22 cellular contexts compared by ENCODE assay signal in genomic region chr7:74214816-74215630, GRCh38. TPM values are rescaled to one million over a fixed set of nuclear protein-coding genes. Genes with fewer than 3 reads are reported as not detected.
A peak's percentile ranks its signal among the peaks of the same experiment; 100 is the strongest.
DNase-seq lines count a peak whose midpoint lies in the region; ATAC-seq, FAIRE-seq and TF ChIP-seq lines count a peak whose summit lies in the region.
"Had no signal": no experiment of that assay in that cellular context is flagged by ENCODE, and none has a peak within 500 bp of the region (broad histone marks: within the 10 kb centered on the region; RNA-seq: fewer than 3 reads in every experiment).

No MANE protein-coding gene starts in this region.

- FAIRE-seq in GM12878 (lab: Jason Lieb, UNC) = no peak

- H3K9me3 Mint-ChIP-seq in T-helper 2 cell treated with Interferon-gamma antibody and Interleukin-4, amounts not matched to agents 5 μg/mL and 100 μg/mL, for 36 hours = no peaks in the 10 kb centered on the region
- H3K9me3 Mint-ChIP-seq: activated CD4-positive, alpha-beta T cell treated with anti-CD3 and anti-CD28 coated beads, Interleukin-2, amount 10 ng/mL, durations not matched to agents 24 days and 14 days; H9 had no signal

- no peak for TF ChIP-seq EP300 in GM12878 (IDR thresholded peaks at IDR 0.05; ENCODE audit: borderline replicate concordance in 1 of 2, control insufficient read depth in 1 of 2, low read depth in 2 of 2, low read length in 2 of 2)

- H3K79me2 ChIP-seq in GM12878 (ENCODE audit: control insufficient read depth, insufficient read depth, low read length) (peaks cover 76% of the 10 kb centered on the region), osteoblast (ENCODE audit: insufficient read depth, low read length) (no peaks in the 10 kb centered on the region)

- peak overlapping the region; percentile 71 for H3K9ac ChIP-seq in GM12878 (ENCODE audit: control insufficient read depth, insufficient read depth, low read length)

- H3K27ac ChIP-seq in GM12878 (ENCODE audit: control insufficient read depth, insufficient read depth) (peak overlapping the region; percentile 95), osteoblast (ENCODE audit: low read depth, low read length) (no peak overlapping the region)

- SMC1A ChIA-PET in GM12878 (lab: Charles Lee; ENCODE audit: uncharacterized antibody, unreplicated experiment) = interaction anchor here (0.8 to 1.8 kb wide), 2 partner anchors 9 to 56 kb away, joined by 3 to 4 read pairs; no protein-coding TSS in a partner anchor

- H3K27me3 ChIP-seq in GM12878 (replicated peaks in 1 of 2; ENCODE audit: control insufficient read depth in 2 of 2, insufficient read depth in 2 of 2, low read length in 1 of 2) = no peaks in the 10 kb centered on the region
- no peaks in the 10 kb centered on the region for H3K27me3 ChIP-seq in osteoblast (ENCODE audit: insufficient read depth, low read length)

- peak overlapping the region; percentile 26 for H3K27ac Mint-ChIP-seq in T-helper 2 cell treated with Interferon-gamma antibody and Interleukin-4, amounts not matched to agents 5 μg/mL and 100 μg/mL, for 36 hours

- no peak for TF ChIP-seq CTCF in GM12878 (IDR thresholded peaks at IDR 0.05 in 2 of 3, conservative IDR thresholded peaks at IDR 0.05 in 1 of 3; ENCODE audit: control insufficient read depth in 2 of 3, extremely low read depth in 1 of 3, insufficient read depth in 1 of 3, low read depth in 3 of 3, low read length in 3 of 3)
- no peak for TF ChIP-seq CTCF in osteoblast (IDR thresholded peaks at IDR 0.05; ENCODE audit: extremely low read depth, low read depth, low read length)

- no peaks in the 10 kb centered on the region for H3K9me3 ChIP-seq in GM12878 (replicated peaks; ENCODE audit: control insufficient read depth, insufficient read depth, low read length)
- no peaks in the 10 kb centered on the region for H3K9me3 ChIP-seq in osteoblast (ENCODE audit: low read depth, low read length)

- H2AFZ ChIP-seq in GM12878 (ENCODE audit: control insufficient read depth, low read depth, low read length) = no peak overlapping the region
- no peak overlapping the region for H2AFZ ChIP-seq in osteoblast (ENCODE audit: low read length)

- POLR2A ChIA-PET in GM12878 (lab: Charles Lee) = interaction anchor here (0.6 to 4.8 kb wide), 6 partner anchors 15 to 152 kb away, joined by 3 to 37 read pairs (median 5); no protein-coding TSS in a partner anchor

- RAD21 ChIA-PET in GM12878 (lab: Charles Lee; ENCODE audit: unreplicated experiment) = interaction anchor here (0.9 to 2.4 kb wide), 2 partner anchors 70 to 74 kb away, joined by 3 to 11 read pairs; partner anchors contain the start of gene CLIP2

- H3K36me3 ChIP-seq in GM12878 (ENCODE audit: control insufficient read depth in 2 of 2, insufficient read depth in 2 of 2, low read length in 1 of 2) = peaks cover 17 to 23% of the 10 kb centered on the region in 2 experiments
- H3K36me3 ChIP-seq in osteoblast (ENCODE audit: insufficient read depth, low read length) = no peaks in the 10 kb centered on the region

- no peaks in the 10 kb centered on the region for H3K27me3 Mint-ChIP-seq in T-helper 2 cell treated with Interferon-gamma antibody and Interleukin-4, amounts not matched to agents 5 μg/mL and 100 μg/mL, for 36 hours (ENCODE audit: low read depth)
- H3K27me3 Mint-ChIP-seq: activated CD4-positive, alpha-beta T cell treated with anti-CD3 and anti-CD28 coated beads, Interleukin-2, amount 10 ng/mL, durations not matched to agents 24 days and 14 days had no signal

- H3K4me3 ChIP-seq in GM12878 (peak overlapping the region; percentile 71), osteoblast (ENCODE audit: insufficient read depth, low read length) (no peak overlapping the region)

- BruUV-seq in GM12878 (replicated peaks; lab: Mats Ljungman, UMichigan) = no TSS peak

- H4K20me1 ChIP-seq in GM12878 (ENCODE audit: control insufficient read depth, insufficient read depth) (no peaks in the 10 kb centered on the region), osteoblast (ENCODE audit: insufficient read depth, low read length) (no peaks in the 10 kb centered on the region)

- intact Hi-C loops in GM12878 (cut with micrococcal nuclease; ENCODE audit: unreplicated experiment) = loop anchor here (5.0 kb wide), 2 partner anchors 37 to 442 kb away; partner anchors contain the start of genes GTF2I and RFC2

- CTCF ChIA-PET in GM12878 (lab: Yijun Ruan, JAX) = interaction anchor here (0.5 to 3.0 kb wide), 2 partner anchors 8 to 43 kb away, joined by 3 to 17 read pairs; no protein-coding TSS in a partner anchor

- ATAC-seq in GM12878 (no peak), HG03432 (IDR thresholded peaks at IDR 0.05; ENCODE audit: unreplicated experiment) (no peak)
- ATAC-seq: right cardiac atrium had no signal

- no peak for DNase-seq in T-helper 2 cell treated with Interferon-gamma antibody and Interleukin-4, amounts not matched to agents 5 μg/mL and 100 μg/mL, for 36 hours (ENCODE audit: low spot score)
- DNase-seq in T-helper 2 cell (no peak), GM12878 (ENCODE audit: low read depth, low spot score) (no peak), osteoblast (ENCODE audit: insufficient read length, low spot score, missing footprints) (peak; percentile 82), SHP77 (lab: John Stamatoyannopoulos, UW) (no peak), GM03348 (ENCODE audit: low spot score) (no peak)
- DNase-seq: activated CD4-positive, alpha-beta T cell treated with anti-CD3 and anti-CD28 coated beads, Interleukin-2, amount 10 ng/mL, durations not matched to agents 24 days and 14 days; activated CD8-positive, alpha-beta memory T cell treated with anti-CD3 and anti-CD28 coated beads, Interleukin-2, amount 50 U/mL, for 48 hours; activated gamma-delta T cell; amniotic stem cell; glutamatergic neuron; H9; NCI-H2107; NCI-H524; stimulated activated CD4-positive, alpha-beta T cell treated with anti-CD3 and anti-CD28 coated beads, Interleukin-12 subunit alpha, Interleukin-12 subunit beta, amount 100 ng/mL, for 4 hours; stimulated activated CD8-positive, alpha-beta memory T cell treated with anti-CD3 and anti-CD28 coated beads, Interleukin-4, amount 100 ng/mL, for 48 hours; substantia nigra; SW 1271 had no signal

- WGBS in GM12878 (ENCODE audit: insufficient coverage, insufficient replicate concordance, low lambda C conversion rate, missing lambda C conversion rate) = 19% methylated on average over 21 of the region's 21 CpGs

- TF ChIP-seq POLR2A in GM19193 (IDR thresholded peaks at IDR 0.05; ENCODE audit: extremely low read depth, insufficient read depth, insufficient read length) = peak; percentile 11
- TF ChIP-seq POLR2A in GM12878 (IDR thresholded peaks at IDR 0.05; ENCODE audit: low read depth, low read length) = no peak

- in situ Hi-C loops in GM12878 (cut with MboI) = no loop called here

- H3K4me3 Mint-ChIP-seq in T-helper 2 cell treated with Interferon-gamma antibody and Interleukin-4, amounts not matched to agents 5 μg/mL and 100 μg/mL, for 36 hours = no peak overlapping the region
- H3K4me3 Mint-ChIP-seq: activated CD4-positive, alpha-beta T cell treated with anti-CD3 and anti-CD28 coated beads, Interleukin-2, amount 10 ng/mL, durations not matched to agents 24 days and 14 days had no signal

- peaks cover 29% of the 10 kb centered on the region for H3K4me1 Mint-ChIP-seq in T-helper 2 cell treated with Interferon-gamma antibody and Interleukin-4, amounts not matched to agents 5 μg/mL and 100 μg/mL, for 36 hours (ENCODE audit: low read depth)

- TF ChIP-seq RAD21 in GM12878 (IDR thresholded peaks at IDR 0.05; ENCODE audit: insufficient read depth, low read depth, low read length) = no peak

- peaks cover 22% of the 10 kb centered on the region for H3K36me3 Mint-ChIP-seq in T-helper 2 cell treated with Interferon-gamma antibody and Interleukin-4, amounts not matched to agents 5 μg/mL and 100 μg/mL, for 36 hours (ENCODE audit: low read depth)

- H3K4me2 ChIP-seq in GM12878 (ENCODE audit: control insufficient read depth, insufficient read depth) (peak overlapping the region; percentile 88), osteoblast (ENCODE audit: insufficient read depth, low read length) (no peak overlapping the region)

- peaks cover 43% of the 10 kb centered on the region for H3K4me1 ChIP-seq in GM12878 (ENCODE audit: control insufficient read depth, insufficient read depth, low read length)
- peaks cover 8% of the 10 kb centered on the region for H3K4me1 ChIP-seq in osteoblast (ENCODE audit: insufficient read depth, low read length)

RNA-seq across cellular contexts. Expression of gene LAT2, which starts 5.2 kb away (rescaled TPM):
- total RNA-seq in GM12878 (2013; cell fraction: nucleolus; rRNA removed) = 220 and 226 TPM in 2 replicates
- total RNA-seq in GM12878 (2014; rRNA removed) (205 and 218 TPM in 2 replicates), GM12878 (2014; rRNA removed; fragmentation: Illumina TruSeq; extraction: Trizol) (162 and 166 TPM in 2 replicates), GM12878 (2021) (217 TPM in 2 replicates), osteoblast (0.29 and 0.36 TPM in 2 replicates)
- polyA plus RNA-seq in GM12878 (2011; ENCODE audit: low read depth) = 90.0 TPM
- polyA plus RNA-seq in GM12878 (2011; rRNA removed) (124 and 153 TPM in 2 replicates), GM12878 (2014; fragmentation: Illumina TruSeq; extraction: Trizol) (104 and 177 TPM in 2 replicates), GM12878 (2014; fragmentation: Nextera tagmentation; extraction: Ambion mirVana) (10 to 100 TPM; 33.4 to 48.7 TPM), GM12878 (2014; rRNA removed) (242 and 276 TPM in 2 replicates), GM12878 (2016; fragmentation: Nextera tagmentation; extraction: Ambion mirVana) (100 to 1,000 TPM; 195 to 218 TPM)
- 144 and 171 TPM in 2 replicates for polyA plus RNA-seq in GM12878 (2011; cell fraction: cytosol; rRNA removed)
- polyA plus RNA-seq in GM12878 (2011; cell fraction: nucleus; rRNA removed) = 154 and 158 TPM in 2 replicates
- 148 and 154 TPM in 2 replicates for polyA plus RNA-seq in GM12878 (2012)
- 76.4 and 144 TPM in 2 replicates for polyA minus RNA-seq in GM12878 (2011; rRNA and poly(A)+ RNA removed)
- polyA minus RNA-seq in GM12878 (2011; cell fraction: cytosol; rRNA and poly(A)+ RNA removed) = 40.3 and 41.0 TPM in 2 replicates
- 59.7 and 105 TPM in 2 replicates for polyA minus RNA-seq in GM12878 (2011; cell fraction: nucleus; rRNA and poly(A)+ RNA removed)
- total RNA-seq: G401 had no signal

RNA-seq across cellular contexts. Expression of gene RFC2, which starts 39.2 kb away (rescaled TPM):
- 17.6 and 17.8 TPM in 2 replicates for total RNA-seq in GM12878 (2013; cell fraction: nucleolus; rRNA removed)
- total RNA-seq in GM12878 (2014; rRNA removed) (95.3 and 95.8 TPM in 2 replicates), GM12878 (2014; rRNA removed; fragmentation: Illumina TruSeq; extraction: Trizol) (87.5 and 91.9 TPM in 2 replicates), GM12878 (2021) (73.3 and 73.5 TPM in 2 replicates), osteoblast (12.3 and 13.0 TPM in 2 replicates)
- 29.8 TPM for polyA plus RNA-seq in GM12878 (2011; ENCODE audit: low read depth)
- polyA plus RNA-seq in GM12878 (2011; rRNA removed) (47.0 and 69.3 TPM in 2 replicates), GM12878 (2014; fragmentation: Illumina TruSeq; extraction: Trizol) (108 and 121 TPM in 2 replicates), GM12878 (2014; fragmentation: Nextera tagmentation; extraction: Ambion mirVana) (10 to 100 TPM; 25.8 to 45.2 TPM), GM12878 (2014; rRNA removed) (89.9 and 92.7 TPM in 2 replicates), GM12878 (2016; fragmentation: Nextera tagmentation; extraction: Ambion mirVana) (100 to 1,000 TPM; 135 to 145 TPM)
- 67.8 and 85.5 TPM in 2 replicates for polyA plus RNA-seq in GM12878 (2011; cell fraction: cytosol; rRNA removed)
- polyA plus RNA-seq in GM12878 (2011; cell fraction: nucleus; rRNA removed) = 18.8 and 27.6 TPM in 2 replicates
- polyA plus RNA-seq in GM12878 (2012) = 37.5 and 41.6 TPM in 2 replicates
- 85.6 and 92.8 TPM in 2 replicates for polyA minus RNA-seq in GM12878 (2011; rRNA and poly(A)+ RNA removed)
- 34.7 and 43.0 TPM in 2 replicates for polyA minus RNA-seq in GM12878 (2011; cell fraction: cytosol; rRNA and poly(A)+ RNA removed)
- 12.7 and 23.5 TPM in 2 replicates for polyA minus RNA-seq in GM12878 (2011; cell fraction: nucleus; rRNA and poly(A)+ RNA removed)

RNA-seq across cellular contexts. Expression of gene EIF4H, which starts 40.9 kb away (rescaled TPM):
- 153 and 162 TPM in 2 replicates for total RNA-seq in GM12878 (2013; cell fraction: nucleolus; rRNA removed)
- 255 and 283 TPM in 2 replicates for total RNA-seq in GM12878 (2014; rRNA removed)
- 241 and 253 TPM in 2 replicates for total RNA-seq in GM12878 (2014; rRNA removed; fragmentation: Illumina TruSeq; extraction: Trizol)
- 320 and 334 TPM in 2 replicates for total RNA-seq in GM12878 (2021)
- 149 TPM for polyA plus RNA-seq in GM12878 (2011; ENCODE audit: low read depth)
- polyA plus RNA-seq in GM12878 (2011; rRNA removed) = 402 and 443 TPM in 2 replicates
- polyA plus RNA-seq in GM12878 (2011; cell fraction: cytosol; rRNA removed) = 430 and 438 TPM in 2 replicates
- 255 and 292 TPM in 2 replicates for polyA plus RNA-seq in GM12878 (2011; cell fraction: nucleus; rRNA removed)
- polyA plus RNA-seq in GM12878 (2012) = 267 and 268 TPM in 2 replicates
- polyA plus RNA-seq in GM12878 (2014; fragmentation: Illumina TruSeq; extraction: Trizol) = 162 and 253 TPM in 2 replicates
- 10 to 100 TPM in 1 of 2 experiments, 1 to 10 TPM in 1; 9.9 to 23.8 TPM for polyA plus RNA-seq in GM12878 (2014; fragmentation: Nextera tagmentation; extraction: Ambion mirVana)
- 330 and 336 TPM in 2 replicates for polyA plus RNA-seq in GM12878 (2014; rRNA removed)
- polyA plus RNA-seq in GM12878 (2016; fragmentation: Nextera tagmentation; extraction: Ambion mirVana) = 100 to 1,000 TPM; 262 to 286 TPM
- polyA minus RNA-seq in GM12878 (2011; rRNA and poly(A)+ RNA removed) = 256 and 304 TPM in 2 replicates
- 121 and 139 TPM in 2 replicates for polyA minus RNA-seq in GM12878 (2011; cell fraction: cytosol; rRNA and poly(A)+ RNA removed)
- polyA minus RNA-seq in GM12878 (2011; cell fraction: nucleus; rRNA and poly(A)+ RNA removed) = 67.6 and 79.7 TPM in 2 replicates
- 270 and 295 TPM in 2 replicates for total RNA-seq in osteoblast

Comparison
In these comparisons a context has a peak if more than half of its experiments do, and no peak if none do; other contexts are left out.
1. RNA of gene LAT2, which starts 5.2 kb away (total RNA-seq): 162 to 226 TPM in GM12878; 0.29 to 0.36 TPM in osteoblast; every median in the first group is over 100 times any median in the second.